8 cellular contexts compared by ENCODE assay signal in genomic region chr6:26199057-26199772, GRCh38.
A peak's percentile ranks its signal among the peaks of the same experiment; 100 is the strongest.
DNase-seq lines count a peak whose midpoint lies in the region; ATAC-seq and TF ChIP-seq lines count a peak whose summit lies in the region.

No MANE protein-coding gene starts in this region.

- intact Hi-C loops in left colon (cut with DNase I, micrococcal nuclease), result loop anchor here in 1 of 2 donors (10.0 kb wide), 1 partner anchor 74 kb away; a partner anchor contains a TSS

- DNase-seq in C1 segment of cervical spinal cord (lab: John Stamatoyannopoulos, UW) (peak; percentile 21 to 96 (median 74)), NCI-H345 treated with DMSO at 0.1 percent for 48 hours (lab: John Stamatoyannopoulos, UW; ENCODE audit: unreplicated experiment) (peak; percentile 94), dedifferentiated amniotic fluid mesenchymal stem cell (ENCODE audit: extremely low spot score) (peak; percentile 96), left colon (peak; percentile 68 to 71)
- peak; percentile 78 for DNase-seq in stimulated activated CD4-positive, alpha-beta T cell treated with anti-CD3 and anti-CD28 coated beads, Interleukin-1b, Interleukin-23, amount 100 ng/mL, for 48 hours

- peak; percentile 92 for TF ChIP-seq POLR2A in GM19099 (IDR thresholded peaks at IDR 0.05; ENCODE audit: extremely low read depth, insufficient read length, low read depth)

- peak; percentile 45 for ATAC-seq in HG03342 (IDR thresholded peaks at IDR 0.05; ENCODE audit: unreplicated experiment)
- peak; percentile 74 to 75 for ATAC-seq in activated CD4-positive, CD25-positive, alpha-beta regulatory T cell treated with anti-CD3 and anti-CD28 coated beads, Interleukin-2, amount 50 U/mL, for 24 hours
- peak; percentile 69 for ATAC-seq in left colon

Comparison
In these comparisons a context has a peak if more than half of its experiments do, and no peak if none do; other contexts are left out.
1. Peak in every context shown above with its lines: DNase-seq and ATAC-seq.